In genomic region chr4:24583451-24584174, GRCh38 we compare ENCODE assay signal across 8 cellular contexts. TPM values are rescaled to one million over a fixed set of nuclear protein-coding genes. Genes with fewer than 3 reads are reported as not detected.
DNase-seq lines count a peak whose midpoint lies in the region; ATAC-seq, FAIRE-seq and TF ChIP-seq lines count a peak whose summit lies in the region.

No MANE protein-coding gene starts in this region.

- H3K9me3 ChIP-seq in right lobe of liver, result no peaks in the 10 kb centered on the region

- peak overlapping the region; percentile 98 to 99 (median 99) for H3K4me3 ChIP-seq in right lobe of liver

- TF ChIP-seq CTCF in right lobe of liver (IDR thresholded peaks at IDR 0.05), result no peak

- intact Hi-C loops in right lobe of liver (cut with DNase I), result no loop called here

- H3K27ac ChIP-seq in right lobe of liver, result peak overlapping the region; percentile 94 to 99 (median 95)

- TF ChIP-seq POLR2A in right lobe of liver (IDR thresholded peaks at IDR 0.05), result no peak

- H3K36me3 ChIP-seq in right lobe of liver, result no peaks in the 10 kb centered on the region

- WGBS in right lobe of liver (ENCODE audit: insufficient coverage, low coverage, low lambda C conversion rate, missing lambda C conversion rate), result under 1% methylated on average over 23 of the region's 49 CpGs

- ATAC-seq in HG03442 (IDR thresholded peaks at IDR 0.05; ENCODE audit: unreplicated experiment), result peak; percentile 21
- ATAC-seq in right lobe of liver, result peak; percentile 44 to 51 (median 46)

- no peaks in the 10 kb centered on the region for H3K27me3 ChIP-seq in right lobe of liver

- H3K4me1 ChIP-seq in right lobe of liver, result peaks cover 0 to 26% (median 10%) of the 10 kb centered on the region in 4 donors

- FAIRE-seq in GM19239 (lab: Jason Lieb, UNC), result peak; percentile 87

- DNase-seq in AG20443 (ENCODE audit: low spot score) (peak; percentile 68), GM19239 (ENCODE audit: insufficient read length, low spot score) (peak; percentile 15), NCI-H524 treated with DMSO at 0.1 percent for 48 hours (lab: John Stamatoyannopoulos, UW) (peak; percentile 34), dermis microvascular lymphatic vessel endothelial cell (ENCODE audit: low read depth in 2 of 2) (peak; percentile 22 to 74), right lobe of liver (peak; percentile 56 to 70 (median 59))
- DNase-seq in activated CD4-positive, alpha-beta T cell treated with anti-CD3 and anti-CD28 coated beads for 48 hours, result peak; percentile 66
- peak; percentile 28 to 31 for DNase-seq in stimulated activated CD4-positive, alpha-beta T cell treated with anti-CD3 and anti-CD28 coated beads, Interleukin-4, amount 100 ng/mL, for 48 hours (ENCODE audit: low read depth in 2 of 2)

RNA-seq across cellular contexts. Expression of gene DHX15, which starts 0.7 kb away (rescaled TPM):
- total RNA-seq in dermis microvascular lymphatic vessel endothelial cell (108 and 120 TPM in 2 replicates), right lobe of liver (10 to 100 TPM; 26.4 to 56.3 (median 42.1) TPM)

Comparison
In these comparisons a context has a peak if more than half of its experiments do, and no peak if none do; other contexts are left out.
1. Peak in every context shown above with its lines: DNase-seq, ATAC-seq, H3K4me3 ChIP-seq and H3K27ac ChIP-seq.
2. DNase-seq: peak in every context shown above with its lines; median percentile 68 in AG20443; 66 in activated CD4-positive, alpha-beta T cell treated with anti-CD3 and anti-CD28 coated beads for 48 hours; 59 in right lobe of liver; 48 in dermis microvascular lymphatic vessel endothelial cell; 34 in NCI-H524 treated with DMSO at 0.1 percent for 48 hours; 30 in stimulated activated CD4-positive, alpha-beta T cell treated with anti-CD3 and anti-CD28 coated beads, Interleukin-4, amount 100 ng/mL, for 48 hours; 15 in GM19239.